34 cellular contexts compared by ENCODE assay signal in genomic region chr1:109603229-109603628, GRCh38. TPM values are rescaled to one million over a fixed set of nuclear protein-coding genes. Genes with fewer than 3 reads are reported as not detected.
"Had no signal": no experiment of that assay in that cellular context is flagged by ENCODE, and none has a peak within 500 bp of the region (broad histone marks: within the 10 kb centered on the region; RNA-seq: fewer than 3 reads in every experiment).

No MANE protein-coding gene starts in this region.

- H3K36me3 Mint-ChIP-seq: activated naive CD8-positive, alpha-beta T cell had no signal

- H3K4me3 Mint-ChIP-seq: activated CD4-positive, alpha-beta memory T cell treated with anti-CD3 and anti-CD28 coated beads, Interleukin-2, amount 10 ng/mL, durations not matched to agents 7 days and 5 days; activated CD8-positive, alpha-beta memory T cell treated with anti-CD3 and anti-CD28 coated beads, Interleukin-2, amount 10 ng/mL, durations not matched to agents 7 days and 5 days; activated naive CD4-positive, alpha-beta T cell treated with anti-CD3 and anti-CD28 coated beads, Interleukin-2, amount 10 ng/mL, durations not matched to agents 7 days and 5 days; activated naive CD8-positive, alpha-beta T cell; activated naive CD8-positive, alpha-beta T cell treated with anti-CD3 and anti-CD28 coated beads, Interleukin-2, amount 50 U/mL, for 24 hours; brain had no signal

- H3K27me3 Mint-ChIP-seq: activated CD4-positive, alpha-beta memory T cell treated with anti-CD3 and anti-CD28 coated beads, Interleukin-2, amount 10 ng/mL, durations not matched to agents 7 days and 5 days; activated CD8-positive, alpha-beta memory T cell treated with anti-CD3 and anti-CD28 coated beads, Interleukin-2, amount 10 ng/mL, durations not matched to agents 7 days and 5 days; activated naive CD4-positive, alpha-beta T cell treated with anti-CD3 and anti-CD28 coated beads, Interleukin-2, amount 10 ng/mL, durations not matched to agents 7 days and 5 days; activated naive CD8-positive, alpha-beta T cell; activated naive CD8-positive, alpha-beta T cell treated with anti-CD3 and anti-CD28 coated beads, Interleukin-2, amount 50 U/mL, for 24 hours; brain had no signal

- H3K27me3 ChIP-seq: SJCRH30 had no signal

- H3K4me1 ChIP-seq: SJCRH30 had no signal

- H3K9me3 ChIP-seq: SJCRH30 had no signal

- ATAC-seq: activated CD8-positive, alpha-beta memory T cell treated with anti-CD3 and anti-CD28 coated beads, Interleukin-2, amount 10 ng/mL, durations not matched to agents 7 days and 5 days; activated naive CD8-positive, alpha-beta T cell treated with anti-CD3 and anti-CD28 coated beads, Interleukin-2, amount 50 U/mL, for 24 hours; Panc1 had no signal

- H3K27ac ChIP-seq: SJCRH30, SK-N-MC, WERI-Rb-1 had no signal

- H3K4me3 ChIP-seq: SJCRH30, SK-N-MC had no signal

- H3K36me3 ChIP-seq: SJCRH30 had no signal

- H3K4me1 Mint-ChIP-seq: activated CD4-positive, alpha-beta memory T cell treated with anti-CD3 and anti-CD28 coated beads, Interleukin-2, amount 10 ng/mL, durations not matched to agents 7 days and 5 days; activated CD8-positive, alpha-beta memory T cell treated with anti-CD3 and anti-CD28 coated beads, Interleukin-2, amount 10 ng/mL, durations not matched to agents 7 days and 5 days; brain had no signal

- DNase-seq: activated CD4-positive, alpha-beta memory T cell treated with anti-CD3 and anti-CD28 coated beads, Interleukin-2, amount 10 ng/mL, durations not matched to agents 7 days and 5 days; activated CD4-positive, alpha-beta T cell treated with anti-CD3 and anti-CD28 coated beads for 1 hour; activated CD4-positive, alpha-beta T cell treated with anti-CD3 and anti-CD28 coated beads for 48 hours; activated CD4-positive, CD25-positive, alpha-beta regulatory T cell; activated CD8-positive, alpha-beta memory T cell treated with anti-CD3 and anti-CD28 coated beads for 24 hours; activated CD8-positive, alpha-beta memory T cell treated with anti-CD3 and anti-CD28 coated beads, Interleukin-2, amount 10 ng/mL, durations not matched to agents 7 days and 5 days; activated CD8-positive, alpha-beta memory T cell treated with anti-CD3 and anti-CD28 coated beads, Interleukin-2, amount 50 U/mL, for 48 hours; activated effector memory CD4-positive, alpha-beta T cell treated with Interleukin-2 at 50 U/mL for 16 hours; activated naive CD4-positive, alpha-beta T cell treated with anti-CD3 and anti-CD28 coated beads, Interleukin-2, amount 10 ng/mL, durations not matched to agents 7 days and 5 days; activated naive CD8-positive, alpha-beta T cell treated with anti-CD3 and anti-CD28 coated beads, Interleukin-2, amount 50 U/mL, for 24 hours; activated T-cell treated with anti-CD3 and anti-CD28 coated beads, Interleukin-2, amount 50 U/mL, for 48 hours; anterior cingulate cortex; caudate nucleus; KG1; MM.1S; NCI-H1092 treated with DMSO at 0.1 percent for 48 hours; NCI-H1417; NCI-H146; NCI-H187 treated with DMSO at 0.1 percent for 48 hours; NCI-H2081 treated with DMSO at 0.1 percent for 48 hours; NCI-H226; NCI-H446 treated with DMSO at 0.1 percent for 48 hours; NCI-H524; SHP77; SJCRH30; T-helper 2 cell; T-helper 9 cell; WERI-Rb-1 had no signal

- H3K27ac Mint-ChIP-seq: activated CD4-positive, alpha-beta memory T cell treated with anti-CD3 and anti-CD28 coated beads, Interleukin-2, amount 10 ng/mL, durations not matched to agents 7 days and 5 days; activated CD8-positive, alpha-beta memory T cell treated with anti-CD3 and anti-CD28 coated beads, Interleukin-2, amount 10 ng/mL, durations not matched to agents 7 days and 5 days; activated naive CD4-positive, alpha-beta T cell treated with anti-CD3 and anti-CD28 coated beads, Interleukin-2, amount 10 ng/mL, durations not matched to agents 7 days and 5 days; activated naive CD8-positive, alpha-beta T cell treated with anti-CD3 and anti-CD28 coated beads, Interleukin-2, amount 50 U/mL, for 24 hours had no signal

- H3K9me3 Mint-ChIP-seq: activated CD4-positive, alpha-beta memory T cell treated with anti-CD3 and anti-CD28 coated beads, Interleukin-2, amount 10 ng/mL, durations not matched to agents 7 days and 5 days; activated naive CD4-positive, alpha-beta T cell treated with anti-CD3 and anti-CD28 coated beads, Interleukin-2, amount 10 ng/mL, durations not matched to agents 7 days and 5 days; activated naive CD8-positive, alpha-beta T cell treated with anti-CD3 and anti-CD28 coated beads, Interleukin-2, amount 50 U/mL, for 24 hours; brain had no signal

RNA-seq across cellular contexts. Expression of gene GNAT2, which starts 16.2 kb away (rescaled TPM):
- total RNA-seq: activated CD4-positive, alpha-beta memory T cell treated with anti-CD3 and anti-CD28 coated beads, Interleukin-2, amount 10 ng/mL, durations not matched to agents 7 days and 5 days; activated CD8-positive, alpha-beta memory T cell treated with anti-CD3 and anti-CD28 coated beads, Interleukin-2, amount 10 ng/mL, durations not matched to agents 7 days and 5 days; LHCN-M2; RPMI7951 had no signal
